Comparison of ENCODE assay signal across 1 cellular context in genomic region chr5:75667586-75667985, GRCh38.
TF ChIP-seq lines count a peak whose summit lies in the region.

No MANE protein-coding gene starts in this region.

TF ChIP-seq in H1, 55 proteins besides CTCF, POLR2A, EP300 and RAD21:
- TF ChIP-seq TEAD4 (IDR thresholded peaks at IDR 0.05; ENCODE audit: low read depth, low read length) (no peak), SIX5 (IDR thresholded peaks at IDR 0.05; ENCODE audit: low read depth, low read length) (no peak), KDM1A (IDR thresholded peaks at IDR 0.05; ENCODE audit: borderline replicate concordance, low read length) (no peak), KDM4A (IDR thresholded peaks at IDR 0.05; ENCODE audit: low read depth, low read length, severe bottlenecking) (no peak), TCF12 (IDR thresholded peaks at IDR 0.05; ENCODE audit: low read depth, low read length) (no peak), SUZ12 (IDR thresholded peaks at IDR 0.05; ENCODE audit: low read length) (no peak), POU5F1 (IDR thresholded peaks at IDR 0.05; ENCODE audit: low read depth, low read length) (no peak), POLR2AphosphoS5 (IDR thresholded peaks at IDR 0.05; ENCODE audit: low read depth, low read length) (no peak), CEBPB (IDR thresholded peaks at IDR 0.05; ENCODE audit: low read depth, low read length) (no peak), TAF1 (IDR thresholded peaks at IDR 0.05; ENCODE audit: low read depth, low read length) (no peak), SP1 (IDR thresholded peaks at IDR 0.05; ENCODE audit: low read depth, low read length) (no peak), HDAC6 (IDR thresholded peaks at IDR 0.05; ENCODE audit: low read depth, low read length) (no peak), TAF7 (optimal IDR thresholded peaks at IDR 0.05; ENCODE audit: borderline replicate concordance, low read depth, low read length) (no peak), SIRT6 (IDR thresholded peaks at IDR 0.05; ENCODE audit: low read length) (no peak), GABPA (IDR thresholded peaks at IDR 0.05; ENCODE audit: borderline replicate concordance, insufficient read depth, low read length) (no peak)
- TF ChIP-seq, protein P1, sequence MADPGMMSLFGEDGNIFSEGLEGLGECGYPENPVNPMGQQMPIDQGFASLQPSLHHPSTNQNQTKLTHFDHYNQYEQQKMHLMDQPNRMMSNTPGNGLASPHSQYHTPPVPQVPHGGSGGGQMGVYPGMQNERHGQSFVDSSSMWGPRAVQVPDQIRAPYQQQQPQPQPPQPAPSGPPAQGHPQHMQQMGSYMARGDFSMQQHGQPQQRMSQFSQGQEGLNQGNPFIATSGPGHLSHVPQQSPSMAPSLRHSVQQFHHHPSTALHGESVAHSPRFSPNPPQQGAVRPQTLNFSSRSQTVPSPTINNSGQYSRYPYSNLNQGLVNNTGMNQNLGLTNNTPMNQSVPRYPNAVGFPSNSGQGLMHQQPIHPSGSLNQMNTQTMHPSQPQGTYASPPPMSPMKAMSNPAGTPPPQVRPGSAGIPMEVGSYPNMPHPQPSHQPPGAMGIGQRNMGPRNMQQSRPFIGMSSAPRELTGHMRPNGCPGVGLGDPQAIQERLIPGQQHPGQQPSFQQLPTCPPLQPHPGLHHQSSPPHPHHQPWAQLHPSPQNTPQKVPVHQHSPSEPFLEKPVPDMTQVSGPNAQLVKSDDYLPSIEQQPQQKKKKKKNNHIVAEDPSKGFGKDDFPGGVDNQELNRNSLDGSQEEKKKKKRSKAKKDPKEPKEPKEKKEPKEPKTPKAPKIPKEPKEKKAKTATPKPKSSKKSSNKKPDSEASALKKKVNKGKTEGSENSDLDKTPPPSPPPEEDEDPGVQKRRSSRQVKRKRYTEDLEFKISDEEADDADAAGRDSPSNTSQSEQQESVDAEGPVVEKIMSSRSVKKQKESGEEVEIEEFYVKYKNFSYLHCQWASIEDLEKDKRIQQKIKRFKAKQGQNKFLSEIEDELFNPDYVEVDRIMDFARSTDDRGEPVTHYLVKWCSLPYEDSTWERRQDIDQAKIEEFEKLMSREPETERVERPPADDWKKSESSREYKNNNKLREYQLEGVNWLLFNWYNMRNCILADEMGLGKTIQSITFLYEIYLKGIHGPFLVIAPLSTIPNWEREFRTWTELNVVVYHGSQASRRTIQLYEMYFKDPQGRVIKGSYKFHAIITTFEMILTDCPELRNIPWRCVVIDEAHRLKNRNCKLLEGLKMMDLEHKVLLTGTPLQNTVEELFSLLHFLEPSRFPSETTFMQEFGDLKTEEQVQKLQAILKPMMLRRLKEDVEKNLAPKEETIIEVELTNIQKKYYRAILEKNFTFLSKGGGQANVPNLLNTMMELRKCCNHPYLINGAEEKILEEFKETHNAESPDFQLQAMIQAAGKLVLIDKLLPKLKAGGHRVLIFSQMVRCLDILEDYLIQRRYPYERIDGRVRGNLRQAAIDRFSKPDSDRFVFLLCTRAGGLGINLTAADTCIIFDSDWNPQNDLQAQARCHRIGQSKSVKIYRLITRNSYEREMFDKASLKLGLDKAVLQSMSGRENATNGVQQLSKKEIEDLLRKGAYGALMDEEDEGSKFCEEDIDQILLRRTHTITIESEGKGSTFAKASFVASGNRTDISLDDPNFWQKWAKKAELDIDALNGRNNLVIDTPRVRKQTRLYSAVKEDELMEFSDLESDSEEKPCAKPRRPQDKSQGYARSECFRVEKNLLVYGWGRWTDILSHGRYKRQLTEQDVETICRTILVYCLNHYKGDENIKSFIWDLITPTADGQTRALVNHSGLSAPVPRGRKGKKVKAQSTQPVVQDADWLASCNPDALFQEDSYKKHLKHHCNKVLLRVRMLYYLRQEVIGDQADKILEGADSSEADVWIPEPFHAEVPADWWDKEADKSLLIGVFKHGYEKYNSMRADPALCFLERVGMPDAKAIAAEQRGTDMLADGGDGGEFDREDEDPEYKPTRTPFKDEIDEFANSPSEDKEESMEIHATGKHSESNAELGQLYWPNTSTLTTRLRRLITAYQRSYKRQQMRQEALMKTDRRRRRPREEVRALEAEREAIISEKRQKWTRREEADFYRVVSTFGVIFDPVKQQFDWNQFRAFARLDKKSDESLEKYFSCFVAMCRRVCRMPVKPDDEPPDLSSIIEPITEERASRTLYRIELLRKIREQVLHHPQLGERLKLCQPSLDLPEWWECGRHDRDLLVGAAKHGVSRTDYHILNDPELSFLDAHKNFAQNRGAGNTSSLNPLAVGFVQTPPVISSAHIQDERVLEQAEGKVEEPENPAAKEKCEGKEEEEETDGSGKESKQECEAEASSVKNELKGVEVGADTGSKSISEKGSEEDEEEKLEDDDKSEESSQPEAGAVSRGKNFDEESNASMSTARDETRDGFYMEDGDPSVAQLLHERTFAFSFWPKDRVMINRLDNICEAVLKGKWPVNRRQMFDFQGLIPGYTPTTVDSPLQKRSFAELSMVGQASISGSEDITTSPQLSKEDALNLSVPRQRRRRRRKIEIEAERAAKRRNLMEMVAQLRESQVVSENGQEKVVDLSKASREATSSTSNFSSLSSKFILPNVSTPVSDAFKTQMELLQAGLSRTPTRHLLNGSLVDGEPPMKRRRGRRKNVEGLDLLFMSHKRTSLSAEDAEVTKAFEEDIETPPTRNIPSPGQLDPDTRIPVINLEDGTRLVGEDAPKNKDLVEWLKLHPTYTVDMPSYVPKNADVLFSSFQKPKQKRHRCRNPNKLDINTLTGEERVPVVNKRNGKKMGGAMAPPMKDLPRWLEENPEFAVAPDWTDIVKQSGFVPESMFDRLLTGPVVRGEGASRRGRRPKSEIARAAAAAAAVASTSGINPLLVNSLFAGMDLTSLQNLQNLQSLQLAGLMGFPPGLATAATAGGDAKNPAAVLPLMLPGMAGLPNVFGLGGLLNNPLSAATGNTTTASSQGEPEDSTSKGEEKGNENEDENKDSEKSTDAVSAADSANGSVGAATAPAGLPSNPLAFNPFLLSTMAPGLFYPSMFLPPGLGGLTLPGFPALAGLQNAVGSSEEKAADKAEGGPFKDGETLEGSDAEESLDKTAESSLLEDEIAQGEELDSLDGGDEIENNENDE (IDR thresholded peaks at IDR 0.05; ENCODE audit: insufficient replicate concordance, low read length): no peak
- TF ChIP-seq, protein P2, sequence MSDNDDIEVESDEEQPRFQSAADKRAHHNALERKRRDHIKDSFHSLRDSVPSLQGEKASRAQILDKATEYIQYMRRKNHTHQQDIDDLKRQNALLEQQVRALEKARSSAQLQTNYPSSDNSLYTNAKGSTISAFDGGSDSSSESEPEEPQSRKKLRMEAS (IDR thresholded peaks at IDR 0.05): no peak
- TF ChIP-seq, protein P3, sequence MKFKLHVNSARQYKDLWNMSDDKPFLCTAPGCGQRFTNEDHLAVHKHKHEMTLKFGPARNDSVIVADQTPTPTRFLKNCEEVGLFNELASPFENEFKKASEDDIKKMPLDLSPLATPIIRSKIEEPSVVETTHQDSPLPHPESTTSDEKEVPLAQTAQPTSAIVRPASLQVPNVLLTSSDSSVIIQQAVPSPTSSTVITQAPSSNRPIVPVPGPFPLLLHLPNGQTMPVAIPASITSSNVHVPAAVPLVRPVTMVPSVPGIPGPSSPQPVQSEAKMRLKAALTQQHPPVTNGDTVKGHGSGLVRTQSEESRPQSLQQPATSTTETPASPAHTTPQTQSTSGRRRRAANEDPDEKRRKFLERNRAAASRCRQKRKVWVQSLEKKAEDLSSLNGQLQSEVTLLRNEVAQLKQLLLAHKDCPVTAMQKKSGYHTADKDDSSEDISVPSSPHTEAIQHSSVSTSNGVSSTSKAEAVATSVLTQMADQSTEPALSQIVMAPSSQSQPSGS (IDR thresholded peaks at IDR 0.05; ENCODE audit: low read length): no peak
- TF ChIP-seq, protein P4, sequence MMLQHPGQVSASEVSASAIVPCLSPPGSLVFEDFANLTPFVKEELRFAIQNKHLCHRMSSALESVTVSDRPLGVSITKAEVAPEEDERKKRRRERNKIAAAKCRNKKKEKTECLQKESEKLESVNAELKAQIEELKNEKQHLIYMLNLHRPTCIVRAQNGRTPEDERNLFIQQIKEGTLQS (IDR thresholded peaks at IDR 0.05; ENCODE audit: insufficient read depth, low read depth, low read length): no peak
